Comparison of ENCODE assay signal across 8 cellular contexts in the genomic region with DNA sequence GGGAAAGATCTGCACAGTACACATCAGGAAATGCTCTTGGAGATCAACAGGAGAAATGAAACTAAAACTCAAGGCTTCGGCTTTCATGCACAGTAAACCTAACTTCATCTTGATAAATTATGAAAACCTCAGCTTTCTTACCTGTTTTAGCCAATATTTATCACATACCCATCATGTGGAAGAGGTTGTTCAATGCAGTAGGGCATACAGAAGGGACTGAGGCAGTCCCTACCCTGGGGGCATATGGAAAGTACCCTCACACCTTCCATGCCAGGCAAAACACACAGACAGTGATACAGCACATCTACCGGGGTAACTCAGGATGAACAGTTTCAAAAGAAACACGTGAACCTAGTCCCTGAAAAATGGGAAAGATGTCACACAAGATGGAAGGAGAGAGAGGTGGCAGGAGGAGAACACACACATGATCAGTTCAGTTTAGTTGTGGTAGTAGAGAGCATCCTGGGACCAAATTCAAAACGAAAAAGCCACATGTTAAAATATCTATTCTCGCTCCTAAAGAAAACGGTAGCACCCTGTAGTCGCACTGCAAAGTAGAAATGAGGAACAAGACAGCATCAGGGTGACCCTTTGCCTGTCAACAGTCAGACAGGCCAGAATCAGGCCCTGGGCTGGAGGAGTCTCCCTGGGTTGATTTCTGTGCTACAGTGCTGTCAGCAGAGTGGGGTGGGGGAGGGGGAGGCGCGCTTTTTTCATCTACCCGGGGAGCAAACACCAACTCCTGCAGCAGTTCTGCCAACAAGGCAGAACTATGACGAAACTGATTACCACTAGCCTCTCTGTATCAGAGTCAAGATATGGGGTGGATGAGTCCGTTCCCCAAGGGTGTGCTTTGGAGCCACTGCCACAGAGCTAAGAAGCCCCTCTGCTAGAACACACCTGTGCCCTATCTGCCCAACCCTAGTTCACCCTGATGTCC. TPM values are rescaled to one million over a fixed set of nuclear protein-coding genes. Genes with fewer than 3 reads are reported as not detected.
DNase-seq lines count a peak whose midpoint lies in the region; ATAC-seq and TF ChIP-seq lines count a peak whose summit lies in the region.

No MANE protein-coding gene starts in this region.

- DNase-seq in BE2C (peak; percentile 53), HFFc6 (peak; percentile 43), T-helper 1 cell (peak in 3 of 5 donors; percentile 37 to 68 (median 38)), colonic mucosa (peak; percentile 38), medulla oblongata (ENCODE audit: extremely low spot score) (peak; percentile 13), suprapubic skin (ENCODE audit: low spot score in 2 of 2) (no peak)

- H3K36me3 ChIP-seq in BE2C, result peaks cover 16% of the 10 kb centered on the region
- H3K36me3 ChIP-seq in colonic mucosa, result no peaks in the 10 kb centered on the region
- H3K36me3 ChIP-seq in suprapubic skin, result peaks cover 9% of the 10 kb centered on the region

- no peaks in the 10 kb centered on the region for H3K27me3 Mint-ChIP-seq in HFFc6 (ENCODE audit: insufficient read depth)

- ATAC-seq in HG03159 (IDR thresholded peaks at IDR 0.05; ENCODE audit: unreplicated experiment), result no peak
- no peak for ATAC-seq in GM19467 (IDR thresholded peaks at IDR 0.05; ENCODE audit: unreplicated experiment)

- 8% methylated on average over 10 of the region's 12 CpGs for WGBS in suprapubic skin

- no peaks in the 10 kb centered on the region for H3K9me3 Mint-ChIP-seq in HFFc6

- H3K27me3 ChIP-seq in BE2C (no peaks in the 10 kb centered on the region), colonic mucosa (no peaks in the 10 kb centered on the region), suprapubic skin (no peaks in the 10 kb centered on the region)

- H3K4me3 Mint-ChIP-seq in HFFc6, result peak overlapping the region; percentile 89

- H3K9ac ChIP-seq in colonic mucosa (ENCODE audit: low read depth in 2 of 2, low read length in 2 of 2), result peak overlapping the region; percentile 88 to 96

- intact Hi-C loops in colonic mucosa (cut with DNase I), result no loop called here

- peaks cover 53% of the 10 kb centered on the region for H3K4me1 Mint-ChIP-seq in HFFc6 (ENCODE audit: low read depth)

- peaks cover 23% of the 10 kb centered on the region; the same call in 1 of the 2 replicates for H3K36me3 Mint-ChIP-seq in HFFc6 (ENCODE audit: low read depth)

- TF ChIP-seq CTCF in BE2C (IDR thresholded peaks at IDR 0.05; ENCODE audit: low read depth, low read length), result no peak
- TF ChIP-seq CTCF in HFFc6 (IDR thresholded peaks at IDR 0.05), result no peak
- no peak for TF ChIP-seq CTCF in colonic mucosa (IDR thresholded peaks at IDR 0.05)
- TF ChIP-seq CTCF in suprapubic skin (IDR thresholded peaks at IDR 0.05), result no peak

- peak overlapping the region; percentile 29 for H3K27ac ChIP-seq in colonic mucosa
- H3K27ac ChIP-seq in suprapubic skin, result peak overlapping the region; percentile 78

- TF ChIP-seq POLR2A in suprapubic skin (IDR thresholded peaks at IDR 0.05), result no peak

- H3K9me3 ChIP-seq in BE2C, result no peaks in the 10 kb centered on the region
- H3K9me3 ChIP-seq in colonic mucosa, result no peaks in the 10 kb centered on the region
- H3K9me3 ChIP-seq in suprapubic skin, result no peaks in the 10 kb centered on the region

- H3K4me3 ChIP-seq in BE2C (ENCODE audit: low read depth, low read length) (peak overlapping the region; percentile 99), colonic mucosa (peak overlapping the region; percentile 59), suprapubic skin (peak overlapping the region; percentile 96)

- no peak for TF ChIP-seq EP300 in suprapubic skin (IDR thresholded peaks at IDR 0.05)

- H3K4me1 ChIP-seq in BE2C (0 out of 2 replicates have a peak, but pooled peaks cover 4% of the 10 kb centered on the region), colonic mucosa (peaks cover 2% of the 10 kb centered on the region), suprapubic skin (peaks cover 32% of the 10 kb centered on the region)

- H3K27ac Mint-ChIP-seq in HFFc6, result peak overlapping the region; percentile 83

RNA-seq across cellular contexts. Expression of a gene that starts 1.3 kb away (rescaled TPM):
- 87.6 TPM for polyA plus RNA-seq in BE2C (2012; ENCODE audit: insufficient read depth, insufficient read length, low read depth)
- total RNA-seq in HFFc6 (2021; fragmentation: NEBNext Ultra II Directional; extraction: Animal tissue kit (Norgen Biotek cat#: 25700)), result 10 to 100 TPM; 26.6 to 30.8 (median 27.4) TPM
- total RNA-seq in colonic mucosa, result 10 to 100 TPM; 22.3 to 41.5 TPM
- 10 to 100 TPM; 17.7 to 25.1 (median 22.5) TPM for total RNA-seq in suprapubic skin

RNA-seq across cellular contexts. Expression of a gene that starts 2.1 kb away (rescaled TPM):
- 173 TPM for polyA plus RNA-seq in BE2C (2012; ENCODE audit: insufficient read depth, insufficient read length, low read depth)
- 10 to 100 TPM; 44.6 to 52.6 (median 47.5) TPM for total RNA-seq in HFFc6 (2021; fragmentation: NEBNext Ultra II Directional; extraction: Animal tissue kit (Norgen Biotek cat#: 25700))
- total RNA-seq in colonic mucosa (10 to 100 TPM; 16.1 to 24.7 TPM), suprapubic skin (10 to 100 TPM; 19.1 to 33.9 (median 22.7) TPM)

RNA-seq across cellular contexts. Expression of a gene that starts 17.3 kb away (rescaled TPM):
- 169 TPM for polyA plus RNA-seq in BE2C (2012; ENCODE audit: insufficient read depth, insufficient read length, low read depth)
- 10 to 100 TPM; 11.2 to 12.7 (median 12.2) TPM for total RNA-seq in HFFc6 (2021; fragmentation: NEBNext Ultra II Directional; extraction: Animal tissue kit (Norgen Biotek cat#: 25700))
- total RNA-seq in colonic mucosa, result 10 to 100 TPM; 21.6 to 21.8 TPM
- total RNA-seq in suprapubic skin, result 10 to 100 TPM; 49.4 to 67.0 (median 51.7) TPM

RNA-seq across cellular contexts. Expression of a gene that starts 48.8 kb away (rescaled TPM):
- polyA plus RNA-seq in BE2C (2012; ENCODE audit: insufficient read depth, insufficient read length, low read depth), result 105 TPM
- 100 to 1,000 TPM in 4 of 6 experiments, 10 to 100 TPM in 2; 94.9 to 134 (median 113) TPM for total RNA-seq in HFFc6 (2021; fragmentation: NEBNext Ultra II Directional; extraction: Animal tissue kit (Norgen Biotek cat#: 25700))
- total RNA-seq in colonic mucosa, result 10 to 100 TPM; 45.7 to 73.6 TPM
- total RNA-seq in suprapubic skin, result 10 to 100 TPM; 27.9 to 56.1 (median 52.5) TPM

RNA-seq across cellular contexts. Expression of a gene that starts 49.5 kb away (rescaled TPM):
- polyA plus RNA-seq in BE2C (2012; ENCODE audit: insufficient read depth, insufficient read length, low read depth), result 7.1 TPM
- 10 to 100 TPM in 5 of 6 experiments, 1 to 10 TPM in 1; 8.8 to 17.4 (median 16.2) TPM for total RNA-seq in HFFc6 (2021; fragmentation: NEBNext Ultra II Directional; extraction: Animal tissue kit (Norgen Biotek cat#: 25700))
- total RNA-seq in colonic mucosa (10 to 100 TPM in 1 of 2 donors, 1 to 10 TPM in 1; 5.1 to 35.9 TPM), suprapubic skin (1 to 10 TPM in 3 of 4 donors, under 1 TPM in 1; 0.72 to 3.3 (median 1.4) TPM)

Comparison
In these comparisons a context has a peak if more than half of its experiments do, and no peak if none do; other contexts are left out.
1. DNase-seq: peak in BE2C (single experiment), HFFc6 (single experiment), T-helper 1 cell (3 of 5), colonic mucosa (single experiment) and medulla oblongata (single experiment); none in suprapubic skin (0 of 2).
2. Peak in every context shown above with its lines, with median percentiles within 50 percentile points of each other: H3K4me3 ChIP-seq.